ENCODE assay signal across 8 cellular contexts in the genomic region with DNA sequence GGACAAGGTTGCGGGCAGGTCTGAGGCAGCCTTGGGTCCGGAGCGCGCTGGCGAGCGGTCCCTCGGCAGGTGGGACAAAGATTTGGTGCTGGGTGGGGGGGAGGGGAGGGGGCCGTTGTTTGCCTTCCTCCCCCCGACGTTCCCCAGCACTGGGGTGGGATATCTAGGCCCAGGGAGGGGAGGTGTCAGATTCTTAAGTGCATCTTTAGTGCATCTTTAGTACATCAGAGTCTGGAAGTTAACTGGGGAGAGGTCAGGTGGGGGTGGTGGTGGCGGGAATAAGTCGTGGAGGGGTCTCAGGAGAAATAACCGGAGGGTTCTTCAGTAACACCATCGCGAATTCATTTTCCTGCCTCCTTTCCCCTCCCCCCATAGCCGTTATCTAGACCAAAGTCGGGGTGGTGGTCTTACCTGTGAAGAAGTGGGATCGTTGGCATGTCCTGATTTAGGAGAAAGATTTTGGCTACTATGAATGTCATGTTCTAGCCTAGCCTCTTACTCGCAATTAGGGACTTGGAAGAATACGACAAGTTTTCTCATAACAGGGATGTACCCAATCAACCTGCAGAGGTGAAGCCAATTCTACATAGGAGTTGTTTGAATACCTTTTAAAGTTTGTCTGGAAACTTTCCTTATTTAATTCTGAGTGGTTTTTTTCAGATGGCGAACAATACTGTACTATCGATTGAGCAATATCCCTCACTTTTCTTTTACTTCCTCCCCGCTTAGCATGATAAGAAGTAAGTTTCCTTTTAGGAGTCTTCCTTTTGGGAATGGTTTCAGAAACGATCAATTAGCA. TPM values are rescaled to one million over a fixed set of nuclear protein-coding genes. Genes with fewer than 3 reads are reported as not detected.
DNase-seq lines count a peak whose midpoint lies in the region; ATAC-seq and TF ChIP-seq lines count a peak whose summit lies in the region.

No MANE protein-coding gene starts in this region.

- no peak for TF ChIP-seq CTCF in Peyer's patch (IDR thresholded peaks at IDR 0.05)

- peak overlapping the region; percentile 82 for H4K91ac ChIP-seq in trophoblast cell (ENCODE audit: low read depth, low read length)

- H3K27me3 Mint-ChIP-seq in activated naive CD4-positive, alpha-beta T cell treated with anti-CD3 and anti-CD28 coated beads for 36 hours (ENCODE audit: low read depth) = peaks cover 2% of the 10 kb centered on the region

- peak overlapping the region; percentile 73 for H4K12ac ChIP-seq in trophoblast cell (ENCODE audit: low read depth, low read length)

- H3K36me3 ChIP-seq in Peyer's patch (no peaks in the 10 kb centered on the region), esophagus (ENCODE audit: control insufficient read depth in 2 of 2, insufficient read depth in 2 of 2, low read length in 1 of 2) (no peaks in the 10 kb centered on the region), trophoblast cell (ENCODE audit: control insufficient read depth in 1 of 2, insufficient read depth in 2 of 2, low read length in 2 of 2) (peaks cover 0 to 3% of the 10 kb centered on the region in 2 experiments)

- peak overlapping the region; percentile 80 for H3K4me3 Mint-ChIP-seq in activated naive CD4-positive, alpha-beta T cell treated with anti-CD3 and anti-CD28 coated beads for 36 hours

- peaks cover 9% of the 10 kb centered on the region for H3K79me2 ChIP-seq in trophoblast cell (ENCODE audit: control insufficient read depth, insufficient read depth, low read length, poor library complexity)

- H3K79me1 ChIP-seq in trophoblast cell (ENCODE audit: low read length) = peaks cover 10% of the 10 kb centered on the region

- WGBS in esophagus, 2 donors = 3% methylated on average over 24 of the region's 24 CpGs
- WGBS in trophoblast cell (ENCODE audit: extremely low coverage, insufficient coverage, insufficient read length) = no CpG with 5 or more reads among the region's 24 CpGs

- peak overlapping the region; percentile 52 for H2AK5ac ChIP-seq in trophoblast cell (ENCODE audit: low read length)

- peaks cover 23% of the 10 kb centered on the region for H3K4me1 Mint-ChIP-seq in activated naive CD4-positive, alpha-beta T cell treated with anti-CD3 and anti-CD28 coated beads for 36 hours (ENCODE audit: low read depth)

- H3K27ac ChIP-seq in Peyer's patch (peak overlapping the region; percentile 89 to 92 (median 92)), esophagus (ENCODE audit: low read depth in 2 of 2, low read length in 1 of 2) (peak overlapping the region; percentile 71 to 89), trophoblast cell (ENCODE audit: low read depth, low read length) (peak overlapping the region; percentile 85)

- peak overlapping the region; percentile 98 for H3K4ac ChIP-seq in trophoblast cell (ENCODE audit: low read depth, low read length)

- H2BK12ac ChIP-seq in trophoblast cell (ENCODE audit: low read length) = peak overlapping the region; percentile 43

- H3K18ac ChIP-seq in trophoblast cell (ENCODE audit: low read length) = peak overlapping the region; percentile 73

- peak overlapping the region; percentile 68 for H2AFZ ChIP-seq in trophoblast cell (ENCODE audit: insufficient read depth, low read length, poor library complexity)

- H3K4me1 ChIP-seq in Peyer's patch (peaks cover 0 to 16% (median 0%) of the 10 kb centered on the region in 4 donors), esophagus (ENCODE audit: control insufficient read depth in 2 of 2, insufficient read depth in 2 of 2, low read length in 1 of 2) (no peaks in the 10 kb centered on the region), trophoblast cell (ENCODE audit: control insufficient read depth in 1 of 2, insufficient read depth in 2 of 2, low read length in 2 of 2) (peaks cover 4 to 9% of the 10 kb centered on the region in 2 experiments)

- peak; percentile 8 for DNase-seq in activated naive CD4-positive, alpha-beta T cell treated with anti-CD3 and anti-CD28 coated beads for 36 hours
- DNase-seq in activated naive CD4-positive, alpha-beta T cell (lab: John Stamatoyannopoulos, UW) = no peak
- DNase-seq in Peyer's patch (no peak), trophoblast cell (peak in 1 of 2 donors; percentile 13), COR-L47 (lab: John Stamatoyannopoulos, UW) (no peak), NCI-H1694 treated with DMSO at 0.1 percent for 48 hours (lab: John Stamatoyannopoulos, UW) (no peak)

- no peak for TF ChIP-seq POLR2A in Peyer's patch (IDR thresholded peaks at IDR 0.05)

- H3K4me3 ChIP-seq in Peyer's patch = peak overlapping the region; percentile 96 to 98 (median 96)
- peak overlapping the region; percentile 72 to 84 for H3K4me3 ChIP-seq in esophagus (ENCODE audit: low read depth in 1 of 2, low read length in 2 of 2)
- H3K4me3 ChIP-seq in trophoblast cell (ENCODE audit: low read depth, low read length) = peak overlapping the region; percentile 95

- H3K36me3 Mint-ChIP-seq in activated naive CD4-positive, alpha-beta T cell treated with anti-CD3 and anti-CD28 coated beads for 36 hours (ENCODE audit: low read depth) = peaks cover 5% of the 10 kb centered on the region

- peak overlapping the region; percentile 67 for H2BK120ac ChIP-seq in trophoblast cell (ENCODE audit: insufficient read depth, low read length, poor library complexity)

- intact Hi-C loops in activated naive CD4-positive, alpha-beta T cell treated with anti-CD3 and anti-CD28 coated beads for 36 hours (cut with micrococcal nuclease) = loop anchor here (10.0 kb wide), 1 partner anchor 285 kb away; the partner anchor contains the start of genes KIAA0319L and NCDN

- H3K9me3 Mint-ChIP-seq in activated naive CD4-positive, alpha-beta T cell treated with anti-CD3 and anti-CD28 coated beads for 36 hours = no peaks in the 10 kb centered on the region

- peak overlapping the region; percentile 69 for H3K27ac Mint-ChIP-seq in activated naive CD4-positive, alpha-beta T cell treated with anti-CD3 and anti-CD28 coated beads for 36 hours

- H3K9me3 ChIP-seq in Peyer's patch = no peaks in the 10 kb centered on the region
- no peaks in the 10 kb centered on the region for H3K9me3 ChIP-seq in esophagus (ENCODE audit: control insufficient read depth in 2 of 2, insufficient read depth in 1 of 2, low read depth in 1 of 2, low read length in 1 of 2)
- H3K9me3 ChIP-seq in trophoblast cell (ENCODE audit: insufficient read depth, low read depth, low read length) = no peaks in the 10 kb centered on the region

- peak overlapping the region; percentile 90 for H2BK5ac ChIP-seq in trophoblast cell (ENCODE audit: low read depth, low read length, poor library complexity)

- H3K27me3 ChIP-seq in Peyer's patch (no peaks in the 10 kb centered on the region), esophagus (ENCODE audit: control insufficient read depth in 1 of 2, insufficient read depth in 2 of 2, low read length in 2 of 2) (no peaks in the 10 kb centered on the region), trophoblast cell (ENCODE audit: insufficient read depth, low read length) (no peaks in the 10 kb centered on the region)

- H3K9ac ChIP-seq in trophoblast cell (ENCODE audit: low read length) = peak overlapping the region; percentile 70

- H3K4me2 ChIP-seq in trophoblast cell (ENCODE audit: low read length) = peak overlapping the region; percentile 99

- CTCF ChIA-PET in activated naive CD4-positive, alpha-beta T cell treated with anti-CD3 and anti-CD28 coated beads for 36 hours (lab: Charles Lee) = interaction anchor here (0.8 kb wide), 1 partner anchor 90 kb away, joined by 5 read pairs; no protein-coding TSS in a partner anchor

- H3K23ac ChIP-seq in trophoblast cell (ENCODE audit: low read length) = no peak overlapping the region

- peak overlapping the region; percentile 85 for H4K8ac ChIP-seq in trophoblast cell (ENCODE audit: low read depth, low read length)

- H3K14ac ChIP-seq in trophoblast cell (ENCODE audit: low read length) = peak overlapping the region; percentile 93

- no peak for ATAC-seq in GM18517 (IDR thresholded peaks at IDR 0.05; ENCODE audit: unreplicated experiment)

RNA-seq across cellular contexts. Expression of gene ZMYM4, which starts 0.9 kb away (rescaled TPM):
- total RNA-seq in activated naive CD4-positive, alpha-beta T cell treated with anti-CD3 and anti-CD28 coated beads for 36 hours = 10 to 100 TPM; 18.6 to 19.2 TPM
- total RNA-seq in Peyer's patch = 10 to 100 TPM; 16.3 to 80.0 (median 22.4) TPM
- polyA plus RNA-seq in esophagus = 1 to 10 TPM; 6.1 to 9.0 TPM
- 18.6 and 20.9 TPM in 2 replicates for polyA plus RNA-seq in trophoblast cell (2013)
